15 cellular contexts compared by ENCODE assay signal in genomic region chr2:184444623-184445223, GRCh38.
A peak's percentile ranks its signal among the peaks of the same experiment; 100 is the strongest.
DNase-seq lines count a peak whose midpoint lies in the region; ATAC-seq and TF ChIP-seq lines count a peak whose summit lies in the region.
"Had no signal": no experiment of that assay in that cellular context is flagged by ENCODE, and none has a peak within 500 bp of the region (broad histone marks: within the 10 kb centered on the region; RNA-seq: fewer than 3 reads in every experiment).

No MANE protein-coding gene starts in this region.

- no peaks in the 10 kb centered on the region for H3K4me1 ChIP-seq in effector memory CD4-positive, alpha-beta T cell (ENCODE audit: control insufficient read depth, insufficient read depth, low read length, poor library complexity, severe bottlenecking)
- H3K4me1 ChIP-seq in body of pancreas (peaks cover 6% of the 10 kb centered on the region), ascending aorta (no peaks in the 10 kb centered on the region)

- no peak overlapping the region for H3K27ac ChIP-seq in effector memory CD4-positive, alpha-beta T cell (ENCODE audit: insufficient read depth, low read length, poor library complexity, severe bottlenecking)
- H3K27ac ChIP-seq in body of pancreas (peak overlapping the region in 1 of 4 donors; percentile 16), ascending aorta (no peak overlapping the region)
- H3K27ac ChIP-seq: SK-N-MC had no signal

- no peak overlapping the region for H3K27ac Mint-ChIP-seq in activated T-helper 1 cell treated with anti-CD3 and anti-CD28 coated beads, Interleukin-12 subunit alpha, Interleukin-12 subunit beta, Interleukin-2, Interleukin-4 antibody, amounts not matched to agents 30 ng/mL and 10 ng/mL and 1 ng/mL, durations not matched to agents 14 hours and 24 hours and 36 hours
- H3K27ac Mint-ChIP-seq: CD8-positive, alpha-beta memory T cell; WTC11 had no signal

- TF ChIP-seq POLR2A in body of pancreas (IDR thresholded peaks at IDR 0.05) = no peak

- TF ChIP-seq CTCF in body of pancreas (IDR thresholded peaks at IDR 0.05) (no peak), ascending aorta (IDR thresholded peaks at IDR 0.05) (no peak)

- no peak overlapping the region for H3K4me3 ChIP-seq in effector memory CD4-positive, alpha-beta T cell (ENCODE audit: insufficient read depth, low read depth, low read length, poor library complexity, severe bottlenecking)
- H3K4me3 ChIP-seq in body of pancreas = no peak overlapping the region
- H3K4me3 ChIP-seq in ascending aorta = no peak overlapping the region
- H3K4me3 ChIP-seq: SK-N-MC had no signal

- no peaks in the 10 kb centered on the region for H3K27me3 ChIP-seq in effector memory CD4-positive, alpha-beta T cell (replicated peaks; ENCODE audit: control insufficient read depth, insufficient read depth, low read length, poor library complexity, severe bottlenecking)
- H3K27me3 ChIP-seq in body of pancreas = no peaks in the 10 kb centered on the region
- no peaks in the 10 kb centered on the region for H3K27me3 ChIP-seq in ascending aorta

- no peaks in the 10 kb centered on the region for H3K9me3 Mint-ChIP-seq in activated T-helper 1 cell treated with anti-CD3 and anti-CD28 coated beads, Interleukin-12 subunit alpha, Interleukin-12 subunit beta, Interleukin-2, Interleukin-4 antibody, amounts not matched to agents 30 ng/mL and 10 ng/mL and 1 ng/mL, durations not matched to agents 14 hours and 24 hours and 36 hours
- H3K9me3 Mint-ChIP-seq: WTC11 had no signal

- H3K27me3 Mint-ChIP-seq in activated T-helper 1 cell treated with anti-CD3 and anti-CD28 coated beads, Interleukin-12 subunit alpha, Interleukin-12 subunit beta, Interleukin-2, Interleukin-4 antibody, amounts not matched to agents 30 ng/mL and 10 ng/mL and 1 ng/mL, durations not matched to agents 14 hours and 24 hours and 36 hours (ENCODE audit: insufficient read depth) = no peaks in the 10 kb centered on the region
- H3K27me3 Mint-ChIP-seq: CD8-positive, alpha-beta memory T cell had no signal

- ATAC-seq in HG02571 (IDR thresholded peaks at IDR 0.05; ENCODE audit: unreplicated experiment) (peak; percentile 39), HG03196 (IDR thresholded peaks at IDR 0.05; ENCODE audit: unreplicated experiment) (peak; percentile 16), body of pancreas (no peak)
- ATAC-seq: HCT116, WTC11 had no signal

- intact Hi-C loops in activated T-helper 1 cell treated with anti-CD3 and anti-CD28 coated beads, Interleukin-12 subunit alpha, Interleukin-12 subunit beta, Interleukin-2, Interleukin-4 antibody, amounts not matched to agents 30 ng/mL and 10 ng/mL and 1 ng/mL, durations not matched to agents 14 hours and 24 hours and 36 hours (cut with micrococcal nuclease) = no loop called here
- intact Hi-C loops in body of pancreas (cut with DNase I) = no loop called here
- intact Hi-C loops in ascending aorta (cut with DNase I) = no loop called here

- DNase-seq in NCI-H2171 treated with DMSO at 0.1 percent for 48 hours (lab: John Stamatoyannopoulos, UW) (peak; percentile 53), NCI-H2171 (lab: John Stamatoyannopoulos, UW) (no peak), body of pancreas (no peak), ascending aorta (ENCODE audit: low spot score in 2 of 2) (no peak)
- no peak for DNase-seq in activated T-helper 1 cell treated with anti-CD3 and anti-CD28 coated beads, Interleukin-12 subunit alpha, Interleukin-12 subunit beta, Interleukin-2, Interleukin-4 antibody, amounts not matched to agents 30 ng/mL and 10 ng/mL and 1 ng/mL, durations not matched to agents 14 hours and 24 hours and 36 hours (ENCODE audit: low spot score)
- DNase-seq in effector memory CD4-positive, alpha-beta T cell = no peak
- DNase-seq: CD8-positive, alpha-beta memory T cell; cerebellar nuclear complex; islet precursor cell; substantia nigra had no signal

- no peaks in the 10 kb centered on the region for H3K4me1 Mint-ChIP-seq in activated T-helper 1 cell treated with anti-CD3 and anti-CD28 coated beads, Interleukin-12 subunit alpha, Interleukin-12 subunit beta, Interleukin-2, Interleukin-4 antibody, amounts not matched to agents 30 ng/mL and 10 ng/mL and 1 ng/mL, durations not matched to agents 14 hours and 24 hours and 36 hours (ENCODE audit: low read depth)
- H3K4me1 Mint-ChIP-seq: CD8-positive, alpha-beta memory T cell; WTC11 had no signal

- H3K4me3 Mint-ChIP-seq in activated T-helper 1 cell treated with anti-CD3 and anti-CD28 coated beads, Interleukin-12 subunit alpha, Interleukin-12 subunit beta, Interleukin-2, Interleukin-4 antibody, amounts not matched to agents 30 ng/mL and 10 ng/mL and 1 ng/mL, durations not matched to agents 14 hours and 24 hours and 36 hours = no peak overlapping the region
- H3K4me3 Mint-ChIP-seq: CD8-positive, alpha-beta memory T cell; WTC11 had no signal

- no peaks in the 10 kb centered on the region for H3K36me3 Mint-ChIP-seq in activated T-helper 1 cell treated with anti-CD3 and anti-CD28 coated beads, Interleukin-12 subunit alpha, Interleukin-12 subunit beta, Interleukin-2, Interleukin-4 antibody, amounts not matched to agents 30 ng/mL and 10 ng/mL and 1 ng/mL, durations not matched to agents 14 hours and 24 hours and 36 hours (ENCODE audit: low read depth)
- H3K36me3 Mint-ChIP-seq: CD8-positive, alpha-beta memory T cell; WTC11 had no signal

- WGBS in body of pancreas, 2 donors = 77 to 78% methylated on average over 4 of the region's 4 CpGs

- H3K9me3 ChIP-seq in effector memory CD4-positive, alpha-beta T cell (ENCODE audit: control insufficient read depth, low read length) = no peaks in the 10 kb centered on the region
- H3K9me3 ChIP-seq in body of pancreas = no peaks in the 10 kb centered on the region
- H3K9me3 ChIP-seq in ascending aorta = no peaks in the 10 kb centered on the region

- H3K36me3 ChIP-seq in effector memory CD4-positive, alpha-beta T cell (ENCODE audit: control insufficient read depth, insufficient read depth, low read length) = no peaks in the 10 kb centered on the region
- H3K36me3 ChIP-seq in body of pancreas (replicated peaks in 1 of 2; ENCODE audit: insufficient read depth in 1 of 2, low read depth in 2 of 2) = no peaks in the 10 kb centered on the region
- no peaks in the 10 kb centered on the region for H3K36me3 ChIP-seq in ascending aorta
